ENCODE assay signal across 2 cellular contexts in the genomic region with DNA sequence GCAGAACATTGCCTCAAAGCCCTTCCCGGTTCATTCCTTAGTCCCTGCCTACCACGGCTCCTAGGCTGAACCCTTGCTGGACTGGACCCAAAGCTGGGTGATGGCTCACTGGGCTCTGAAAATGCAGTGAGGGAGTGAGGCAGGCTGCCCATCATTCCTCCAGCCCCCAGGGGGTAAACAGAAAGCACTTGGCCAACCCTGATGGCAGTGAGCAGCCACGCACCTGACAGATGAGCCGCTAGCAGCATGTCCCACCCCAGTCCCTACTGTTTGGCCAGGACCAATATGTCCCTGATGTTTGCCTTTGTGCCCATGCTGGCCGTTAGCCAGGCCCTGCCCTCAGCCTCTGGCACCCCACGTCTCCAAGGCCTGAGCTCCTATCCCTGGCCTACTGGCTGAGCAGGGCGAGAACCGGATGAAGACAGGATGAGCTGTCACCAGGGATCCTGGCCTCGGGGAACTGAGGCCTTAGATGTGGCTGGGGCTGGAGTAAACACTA.
TF ChIP-seq lines count a peak whose summit lies in the region.

No MANE protein-coding gene starts in this region.

TF ChIP-seq in HepG2, 621 proteins besides CTCF, POLR2A, EP300 and RAD21 (continues in another document):
- TF ChIP-seq ZBTB42 (CRISPR knock-in tag; IDR thresholded peaks at IDR 0.05) (no peak), ZNF589 (CRISPR knock-in tag; conservative IDR thresholded peaks at IDR 0.05) (no peak), FOXK1 (CRISPR knock-in tag; IDR thresholded peaks at IDR 0.05; ENCODE audit: borderline replicate concordance, low read depth) (no peak), EZH2 (conservative IDR thresholded peaks at IDR 0.05; ENCODE audit: low read depth, low read length) (no peak), RFX1 (IDR thresholded peaks at IDR 0.05) (no peak), TP53 (CRISPR knock-in tag; conservative IDR thresholded peaks at IDR 0.05) (no peak), ZNF205 (CRISPR knock-in tag; IDR thresholded peaks at IDR 0.05) (no peak), ZNF75D (CRISPR knock-in tag; IDR thresholded peaks at IDR 0.05; ENCODE audit: borderline replicate concordance) (no peak), FOSL2 (CRISPR knock-in tag; IDR thresholded peaks at IDR 0.05) (0 out of 2 replicates have a peak, but pooled peaks have one; percentile 7), ZNF768 (CRISPR knock-in tag; IDR thresholded peaks at IDR 0.05) (peak; percentile 9; the same call in 1 of the 2 replicates), ZNF10 (CRISPR knock-in tag; IDR thresholded peaks at IDR 0.05; ENCODE audit: borderline replicate concordance, low read depth) (no peak), ZBTB7A (CRISPR knock-in tag; IDR thresholded peaks at IDR 0.05) (no peak)
- TF ChIP-seq, protein P1, sequence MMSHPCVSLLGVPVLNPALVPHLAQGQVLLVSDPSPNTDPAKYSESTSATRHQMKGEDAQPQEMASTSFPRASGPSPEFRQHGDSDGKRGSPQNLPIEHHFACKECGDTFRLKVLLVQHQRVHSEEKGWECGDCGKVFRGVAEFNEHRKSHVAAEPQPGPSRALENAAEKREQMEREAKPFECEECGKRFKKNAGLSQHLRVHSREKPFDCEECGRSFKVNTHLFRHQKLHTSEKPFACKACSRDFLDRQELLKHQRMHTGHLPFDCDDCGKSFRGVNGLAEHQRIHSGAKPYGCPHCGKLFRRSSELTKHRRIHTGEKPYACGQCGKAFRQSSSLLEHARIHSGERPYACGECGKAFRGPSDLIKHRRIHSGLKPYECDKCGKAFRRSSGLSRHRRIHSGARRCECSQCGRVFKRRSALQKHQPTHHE (CRISPR knock-in tag; IDR thresholded peaks at IDR 0.05; ENCODE audit: borderline replicate concordance) = no peak
- TF ChIP-seq, protein P2, sequence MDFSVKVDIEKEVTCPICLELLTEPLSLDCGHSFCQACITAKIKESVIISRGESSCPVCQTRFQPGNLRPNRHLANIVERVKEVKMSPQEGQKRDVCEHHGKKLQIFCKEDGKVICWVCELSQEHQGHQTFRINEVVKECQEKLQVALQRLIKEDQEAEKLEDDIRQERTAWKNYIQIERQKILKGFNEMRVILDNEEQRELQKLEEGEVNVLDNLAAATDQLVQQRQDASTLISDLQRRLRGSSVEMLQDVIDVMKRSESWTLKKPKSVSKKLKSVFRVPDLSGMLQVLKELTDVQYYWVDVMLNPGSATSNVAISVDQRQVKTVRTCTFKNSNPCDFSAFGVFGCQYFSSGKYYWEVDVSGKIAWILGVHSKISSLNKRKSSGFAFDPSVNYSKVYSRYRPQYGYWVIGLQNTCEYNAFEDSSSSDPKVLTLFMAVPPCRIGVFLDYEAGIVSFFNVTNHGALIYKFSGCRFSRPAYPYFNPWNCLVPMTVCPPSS (IDR thresholded peaks at IDR 0.05) = no peak
- TF ChIP-seq, protein P3, sequence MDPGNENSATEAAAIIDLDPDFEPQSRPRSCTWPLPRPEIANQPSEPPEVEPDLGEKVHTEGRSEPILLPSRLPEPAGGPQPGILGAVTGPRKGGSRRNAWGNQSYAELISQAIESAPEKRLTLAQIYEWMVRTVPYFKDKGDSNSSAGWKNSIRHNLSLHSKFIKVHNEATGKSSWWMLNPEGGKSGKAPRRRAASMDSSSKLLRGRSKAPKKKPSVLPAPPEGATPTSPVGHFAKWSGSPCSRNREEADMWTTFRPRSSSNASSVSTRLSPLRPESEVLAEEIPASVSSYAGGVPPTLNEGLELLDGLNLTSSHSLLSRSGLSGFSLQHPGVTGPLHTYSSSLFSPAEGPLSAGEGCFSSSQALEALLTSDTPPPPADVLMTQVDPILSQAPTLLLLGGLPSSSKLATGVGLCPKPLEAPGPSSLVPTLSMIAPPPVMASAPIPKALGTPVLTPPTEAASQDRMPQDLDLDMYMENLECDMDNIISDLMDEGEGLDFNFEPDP (CRISPR knock-in tag; conservative IDR thresholded peaks at IDR 0.05) = no peak
- TF ChIP-seq, protein P4, sequence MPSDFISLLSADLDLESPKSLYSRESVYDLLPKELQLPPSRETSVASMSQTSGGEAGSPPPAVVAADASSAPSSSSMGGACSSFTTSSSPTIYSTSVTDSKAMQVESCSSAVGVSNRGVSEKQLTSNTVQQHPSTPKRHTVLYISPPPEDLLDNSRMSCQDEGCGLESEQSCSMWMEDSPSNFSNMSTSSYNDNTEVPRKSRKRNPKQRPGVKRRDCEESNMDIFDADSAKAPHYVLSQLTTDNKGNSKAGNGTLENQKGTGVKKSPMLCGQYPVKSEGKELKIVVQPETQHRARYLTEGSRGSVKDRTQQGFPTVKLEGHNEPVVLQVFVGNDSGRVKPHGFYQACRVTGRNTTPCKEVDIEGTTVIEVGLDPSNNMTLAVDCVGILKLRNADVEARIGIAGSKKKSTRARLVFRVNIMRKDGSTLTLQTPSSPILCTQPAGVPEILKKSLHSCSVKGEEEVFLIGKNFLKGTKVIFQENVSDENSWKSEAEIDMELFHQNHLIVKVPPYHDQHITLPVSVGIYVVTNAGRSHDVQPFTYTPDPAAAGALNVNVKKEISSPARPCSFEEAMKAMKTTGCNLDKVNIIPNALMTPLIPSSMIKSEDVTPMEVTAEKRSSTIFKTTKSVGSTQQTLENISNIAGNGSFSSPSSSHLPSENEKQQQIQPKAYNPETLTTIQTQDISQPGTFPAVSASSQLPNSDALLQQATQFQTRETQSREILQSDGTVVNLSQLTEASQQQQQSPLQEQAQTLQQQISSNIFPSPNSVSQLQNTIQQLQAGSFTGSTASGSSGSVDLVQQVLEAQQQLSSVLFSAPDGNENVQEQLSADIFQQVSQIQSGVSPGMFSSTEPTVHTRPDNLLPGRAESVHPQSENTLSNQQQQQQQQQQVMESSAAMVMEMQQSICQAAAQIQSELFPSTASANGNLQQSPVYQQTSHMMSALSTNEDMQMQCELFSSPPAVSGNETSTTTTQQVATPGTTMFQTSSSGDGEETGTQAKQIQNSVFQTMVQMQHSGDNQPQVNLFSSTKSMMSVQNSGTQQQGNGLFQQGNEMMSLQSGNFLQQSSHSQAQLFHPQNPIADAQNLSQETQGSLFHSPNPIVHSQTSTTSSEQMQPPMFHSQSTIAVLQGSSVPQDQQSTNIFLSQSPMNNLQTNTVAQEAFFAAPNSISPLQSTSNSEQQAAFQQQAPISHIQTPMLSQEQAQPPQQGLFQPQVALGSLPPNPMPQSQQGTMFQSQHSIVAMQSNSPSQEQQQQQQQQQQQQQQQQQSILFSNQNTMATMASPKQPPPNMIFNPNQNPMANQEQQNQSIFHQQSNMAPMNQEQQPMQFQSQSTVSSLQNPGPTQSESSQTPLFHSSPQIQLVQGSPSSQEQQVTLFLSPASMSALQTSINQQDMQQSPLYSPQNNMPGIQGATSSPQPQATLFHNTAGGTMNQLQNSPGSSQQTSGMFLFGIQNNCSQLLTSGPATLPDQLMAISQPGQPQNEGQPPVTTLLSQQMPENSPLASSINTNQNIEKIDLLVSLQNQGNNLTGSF (CRISPR knock-in tag; IDR thresholded peaks at IDR 0.05) = no peak
- TF ChIP-seq, protein P5, sequence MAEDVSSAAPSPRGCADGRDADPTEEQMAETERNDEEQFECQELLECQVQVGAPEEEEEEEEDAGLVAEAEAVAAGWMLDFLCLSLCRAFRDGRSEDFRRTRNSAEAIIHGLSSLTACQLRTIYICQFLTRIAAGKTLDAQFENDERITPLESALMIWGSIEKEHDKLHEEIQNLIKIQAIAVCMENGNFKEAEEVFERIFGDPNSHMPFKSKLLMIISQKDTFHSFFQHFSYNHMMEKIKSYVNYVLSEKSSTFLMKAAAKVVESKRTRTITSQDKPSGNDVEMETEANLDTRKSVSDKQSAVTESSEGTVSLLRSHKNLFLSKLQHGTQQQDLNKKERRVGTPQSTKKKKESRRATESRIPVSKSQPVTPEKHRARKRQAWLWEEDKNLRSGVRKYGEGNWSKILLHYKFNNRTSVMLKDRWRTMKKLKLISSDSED (CRISPR knock-in tag; IDR thresholded peaks at IDR 0.05) = no peak

TF ChIP-seq in GM12891, 5 proteins besides CTCF, POLR2A, EP300 and RAD21:
- TF ChIP-seq POU2F2 (IDR thresholded peaks at IDR 0.05; ENCODE audit: low read depth, low read length) = no peak
- TF ChIP-seq TAF1 (IDR thresholded peaks at IDR 0.05; ENCODE audit: low read depth, low read length) = no peak
- no peak for TF ChIP-seq SPI1 (IDR thresholded peaks at IDR 0.05; ENCODE audit: low read depth, low read length)
- no peak for TF ChIP-seq POLR2AphosphoS5 (IDR thresholded peaks at IDR 0.05; ENCODE audit: low read depth, low read length)
- no peak for TF ChIP-seq PAX5 (IDR thresholded peaks at IDR 0.05; ENCODE audit: insufficient read depth, low read length, severe bottlenecking)
